In the genomic region with DNA sequence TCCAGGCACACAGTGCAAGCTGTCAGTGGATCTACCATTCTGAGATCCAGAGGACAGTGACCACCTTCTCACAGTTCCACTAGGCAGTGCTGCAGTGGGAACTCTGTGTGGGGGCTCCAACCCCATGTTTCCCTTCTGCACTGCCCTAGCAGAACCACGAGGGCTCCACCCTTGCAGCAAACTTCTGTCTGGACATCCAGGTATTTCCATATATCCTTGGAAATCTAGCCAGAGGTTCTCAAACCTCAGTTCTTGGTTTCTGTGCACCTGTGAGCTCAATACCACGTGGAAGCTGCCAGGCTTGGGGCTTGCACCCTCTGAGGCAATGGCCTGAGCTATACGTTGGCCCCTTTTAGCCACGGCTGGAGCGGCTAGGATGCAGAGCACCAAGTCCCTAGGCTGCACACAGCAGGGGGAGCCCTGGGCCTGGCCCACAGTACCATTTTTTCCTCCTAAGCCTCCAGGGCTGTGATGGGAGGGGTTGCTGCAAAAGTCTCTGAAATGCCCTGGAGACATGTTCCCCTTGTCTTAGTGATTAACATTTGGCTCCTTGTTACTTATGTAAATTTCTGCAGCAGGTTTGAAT, we compare ENCODE assay signal across 21 cellular contexts.
DNase-seq lines count a peak whose midpoint lies in the region; ATAC-seq, FAIRE-seq and TF ChIP-seq lines count a peak whose summit lies in the region.
"Had no signal": no experiment of that assay in that cellular context is flagged by ENCODE, and none has a peak within 500 bp of the region (broad histone marks: within the 10 kb centered on the region; RNA-seq: fewer than 3 reads in every experiment).

No MANE protein-coding gene starts in this region.

- H3K27ac Mint-ChIP-seq in endothelial cell (ENCODE audit: unreplicated experiment) (no peak overlapping the region), Calu3 (ENCODE audit: unreplicated experiment) (no peak overlapping the region)
- H3K27ac Mint-ChIP-seq in T-helper 2 cell treated with Interferon-gamma antibody and Interleukin-4, amounts not matched to agents 5 μg/mL and 100 μg/mL, for 36 hours: no peak overlapping the region
- H3K27ac Mint-ChIP-seq: CD8-positive, alpha-beta T cell had no signal

- 87% methylated on average over 5 of the region's 5 CpGs for WGBS in A549 (ENCODE audit: missing lambda C conversion rate)
- 97% methylated on average over 5 of the region's 5 CpGs for WGBS in HUES64

- TF ChIP-seq EP300 in A549 (IDR thresholded peaks at IDR 0.05): no peak

- peaks cover 43 to 68% (median 60%) of the 10 kb centered on the region in 11 experiments for H3K36me3 ChIP-seq in BLaER1 treated with 17β-estradiol and CSF1 and Interleukin-3, amounts not matched to agents 10 nM and 100 nM
- peaks cover 56% of the 10 kb centered on the region for H3K36me3 ChIP-seq in HUES64 (ENCODE audit: insufficient read depth, low read length)

- TF ChIP-seq RAD21 in A549 (conservative IDR thresholded peaks at IDR 0.05 in 1 of 2, IDR thresholded peaks at IDR 0.05 in 1 of 2): no peak

- no peaks in the 10 kb centered on the region; a peak in 1 of 22 replicates for H4K20me1 ChIP-seq in BLaER1 treated with 17β-estradiol and CSF1 and Interleukin-3, amounts not matched to agents 10 nM and 100 nM

- H3K27ac ChIP-seq in A549 (no peak overlapping the region), HUES64 (ENCODE audit: low read depth, low read length) (no peak overlapping the region)
- no peak overlapping the region for H3K27ac ChIP-seq in BLaER1 treated with 17β-estradiol and CSF1 and Interleukin-3, amounts not matched to agents 10 nM and 100 nM
- H3K27ac ChIP-seq: SJSA1 had no signal

- H3K4me1 Mint-ChIP-seq in endothelial cell (ENCODE audit: unreplicated experiment) (no peaks in the 10 kb centered on the region), Calu3 (ENCODE audit: low read depth, unreplicated experiment) (no peaks in the 10 kb centered on the region)
- H3K4me1 Mint-ChIP-seq in T-helper 2 cell treated with Interferon-gamma antibody and Interleukin-4, amounts not matched to agents 5 μg/mL and 100 μg/mL, for 36 hours (ENCODE audit: low read depth): no peaks in the 10 kb centered on the region

- TF ChIP-seq CTCF in A549 (IDR thresholded peaks at IDR 0.05) (no peak), endothelial cell (IDR thresholded peaks at IDR 0.05; ENCODE audit: unreplicated experiment) (no peak), Calu3 (IDR thresholded peaks at IDR 0.05; ENCODE audit: unreplicated experiment) (no peak)

- H3K9me3 ChIP-seq in A549 (peaks cover 51% of the 10 kb centered on the region), HUES64 (ENCODE audit: insufficient read depth, low read depth, low read length) (peaks cover 56% of the 10 kb centered on the region)
- H3K9me3 ChIP-seq in BLaER1 treated with 17β-estradiol and CSF1 and Interleukin-3, amounts not matched to agents 10 nM and 100 nM (replicated peaks in 1 of 11): peaks cover 52 to 71% (median 61%) of the 10 kb centered on the region in 11 experiments

- H3K4me3 ChIP-seq in A549: no peak overlapping the region
- peak overlapping the region in 7 of 10 experiments; percentile 3 to 46 (median 31); a peak in 9 of 20 replicates for H3K4me3 ChIP-seq in BLaER1 treated with 17β-estradiol and CSF1 and Interleukin-3, amounts not matched to agents 10 nM and 100 nM
- peak overlapping the region; percentile 8; the same call in 1 of the 2 replicates for H3K4me3 ChIP-seq in HUES64 (ENCODE audit: low read length)
- H3K4me3 ChIP-seq: SJSA1 had no signal

- no peak overlapping the region for H3K4me2 ChIP-seq in A549
- no peak overlapping the region for H3K4me2 ChIP-seq in BLaER1 treated with 17β-estradiol and CSF1 and Interleukin-3, amounts not matched to agents 10 nM and 100 nM

- H3K4me3 Mint-ChIP-seq in endothelial cell (ENCODE audit: unreplicated experiment): peak overlapping the region; percentile 82
- H3K4me3 Mint-ChIP-seq in T-helper 2 cell treated with Interferon-gamma antibody and Interleukin-4, amounts not matched to agents 5 μg/mL and 100 μg/mL, for 36 hours: no peak overlapping the region
- no peak overlapping the region for H3K4me3 Mint-ChIP-seq in Calu3 (ENCODE audit: low read depth, unreplicated experiment)
- H3K4me3 Mint-ChIP-seq: CD8-positive, alpha-beta T cell had no signal

- peaks cover 27% of the 10 kb centered on the region for H3K36me3 Mint-ChIP-seq in endothelial cell (ENCODE audit: low read depth, unreplicated experiment)
- H3K36me3 Mint-ChIP-seq in T-helper 2 cell treated with Interferon-gamma antibody and Interleukin-4, amounts not matched to agents 5 μg/mL and 100 μg/mL, for 36 hours (ENCODE audit: low read depth): peaks cover 26% of the 10 kb centered on the region
- H3K36me3 Mint-ChIP-seq in Calu3 (ENCODE audit: insufficient read depth, unreplicated experiment): peaks cover 13% of the 10 kb centered on the region

- TF ChIP-seq POLR2A in A549 (IDR thresholded peaks at IDR 0.05; ENCODE audit: low read length): no peak

- peaks cover 16% of the 10 kb centered on the region for H3K9me3 Mint-ChIP-seq in endothelial cell (ENCODE audit: unreplicated experiment)
- H3K9me3 Mint-ChIP-seq in T-helper 2 cell treated with Interferon-gamma antibody and Interleukin-4, amounts not matched to agents 5 μg/mL and 100 μg/mL, for 36 hours: peaks cover 37% of the 10 kb centered on the region
- H3K9me3 Mint-ChIP-seq in Calu3 (ENCODE audit: low read depth, unreplicated experiment): peaks cover 7% of the 10 kb centered on the region

- H3K27me3 Mint-ChIP-seq in endothelial cell (ENCODE audit: unreplicated experiment) (no peaks in the 10 kb centered on the region), Calu3 (ENCODE audit: unreplicated experiment) (no peaks in the 10 kb centered on the region)
- no peaks in the 10 kb centered on the region for H3K27me3 Mint-ChIP-seq in T-helper 2 cell treated with Interferon-gamma antibody and Interleukin-4, amounts not matched to agents 5 μg/mL and 100 μg/mL, for 36 hours (ENCODE audit: low read depth)

- DNase-seq in A549 (ENCODE audit: low read depth in 1 of 2, low spot score in 1 of 2): peak in 1 of 2 experiments; percentile 14
- no peak for DNase-seq in endothelial cell (ENCODE audit: low spot score)
- DNase-seq in NCI-H748 treated with DMSO at 0.1 percent for 48 hours (lab: John Stamatoyannopoulos, UW): no peak
- no peak for DNase-seq in T-helper 2 cell treated with Interferon-gamma antibody and Interleukin-4, amounts not matched to agents 5 μg/mL and 100 μg/mL, for 36 hours (ENCODE audit: low spot score)
- DNase-seq in Calu3: no peak
- no peak for DNase-seq in NCI-H1436 (lab: John Stamatoyannopoulos, UW)
- DNase-seq: CD8-positive, alpha-beta T cell; GOT3; KG1; NCI-H1092; NCI-H1436 treated with DMSO at 0.1 percent for 48 hours; NCI-H1930; NCI-H2171; NCI-H345; NCI-H524; T-helper 1 cell had no signal

- H3K9ac ChIP-seq in BLaER1 treated with 17β-estradiol and CSF1 and Interleukin-3, amounts not matched to agents 10 nM and 100 nM: no peak overlapping the region
- no peak overlapping the region for H3K9ac ChIP-seq in HUES64 (ENCODE audit: low read depth, low read length)

- H3K4me1 ChIP-seq in A549 (no peaks in the 10 kb centered on the region), HUES64 (ENCODE audit: insufficient read depth, low read length) (peaks cover 30% of the 10 kb centered on the region)
- peaks cover 0 to 7% (median 0%) of the 10 kb centered on the region in 10 experiments; a peak in 2 of 20 replicates for H3K4me1 ChIP-seq in BLaER1 treated with 17β-estradiol and CSF1 and Interleukin-3, amounts not matched to agents 10 nM and 100 nM
- H3K4me1 ChIP-seq: SJSA1 had no signal

- ATAC-seq in A549: no peak
- ATAC-seq: CD8-positive, alpha-beta T cell; Right ventricle myocardium inferior had no signal

- POLR2A ChIA-PET in A549 (lab: Yijun Ruan, JAX): no interaction called here

- H3K27me3 ChIP-seq in BLaER1 treated with 17β-estradiol and CSF1 and Interleukin-3, amounts not matched to agents 10 nM and 100 nM: no peaks in the 10 kb centered on the region
- no peaks in the 10 kb centered on the region for H3K27me3 ChIP-seq in HUES64 (ENCODE audit: insufficient read depth, low read length)
- H3K27me3 ChIP-seq: SJSA1 had no signal

- intact Hi-C loops in Calu3 (cut with micrococcal nuclease; ENCODE audit: unreplicated experiment): no loop called here

- CTCF ChIA-PET in A549 (lab: Yijun Ruan, JAX) (no interaction called here), Calu3 (lab: Charles Lee) (no interaction called here)

- FAIRE-seq in A549 (lab: Jason Lieb, UNC): no peak
- FAIRE-seq: GM12892 had no signal

- BruUV-seq in Calu3 (replicated peaks; lab: Mats Ljungman, UMichigan): no TSS peak

TF ChIP-seq in A549, 52 proteins besides CTCF, POLR2A, EP300 and RAD21:
- no peak for TF ChIP-seq NPAS2 (CRISPR knock-in tag; IDR thresholded peaks at IDR 0.05; ENCODE audit: borderline replicate concordance)
- TF ChIP-seq ZFP36 (IDR thresholded peaks at IDR 0.05; ENCODE audit: borderline replicate concordance, partially characterized antibody): peak; percentile 94
- TF ChIP-seq RNF2 (IDR thresholded peaks at IDR 0.05; ENCODE audit: borderline replicate concordance, low read depth): no peak
- TF ChIP-seq TFCP2L1 (CRISPR knock-in tag; IDR thresholded peaks at IDR 0.05): no peak
